ENCODE assay signal across 8 cellular contexts in the genomic region with DNA sequence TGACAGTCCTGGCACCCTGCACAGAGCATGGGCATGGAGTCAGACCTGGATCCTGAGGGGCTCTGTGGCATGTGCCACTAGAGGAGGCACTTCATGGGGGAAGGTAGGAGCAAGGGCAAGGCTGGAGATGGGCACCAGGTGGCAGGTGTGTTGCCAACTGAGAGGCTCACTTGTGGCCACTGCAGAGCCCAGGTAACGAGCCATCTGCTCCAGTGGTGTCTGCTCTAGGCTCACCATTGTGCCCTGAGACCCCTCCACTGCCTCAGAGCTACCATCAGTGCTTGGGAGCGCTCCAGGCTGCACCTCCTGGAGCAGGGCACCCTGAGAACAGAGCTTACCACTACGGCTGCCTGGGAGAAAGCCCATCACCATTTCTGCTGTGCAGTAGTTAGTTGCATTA. TPM values are rescaled to one million over a fixed set of nuclear protein-coding genes. Genes with fewer than 3 reads are reported as not detected.
DNase-seq lines count a peak whose midpoint lies in the region; ATAC-seq lines count a peak whose summit lies in the region.

No MANE protein-coding gene starts in this region.

- ATAC-seq in HG03432 (IDR thresholded peaks at IDR 0.05; ENCODE audit: unreplicated experiment) (no peak), HG02885 (IDR thresholded peaks at IDR 0.05; ENCODE audit: poor library complexity, unreplicated experiment) (no peak)

- H3K4me3 ChIP-seq in neuronal stem cell (ENCODE audit: low read length in 2 of 2): peak overlapping the region in 1 of 2 donors; percentile 84

- peaks cover 0 to 4% of the 10 kb centered on the region in 2 donors for H3K9me3 ChIP-seq in neuronal stem cell (replicated peaks in 1 of 2; ENCODE audit: control insufficient read depth in 2 of 2, insufficient read depth in 1 of 2, low read depth in 1 of 2, low read length in 2 of 2)

- no peak overlapping the region for H3K4me2 ChIP-seq in neuronal stem cell (ENCODE audit: insufficient read depth, low read length, poor library complexity, severe bottlenecking)

- H3K79me1 ChIP-seq in neuronal stem cell (ENCODE audit: low read depth, low read length): peaks cover 11% of the 10 kb centered on the region

- peak overlapping the region; percentile 93 for H2BK120ac ChIP-seq in neuronal stem cell (ENCODE audit: low read depth, low read length)

- WGBS in neuronal stem cell (ENCODE audit: extremely low coverage in 2 of 2, insufficient read length in 2 of 2, insufficient replicate concordance in 1 of 2), 2 donors: no CpG with 5 or more reads among the region's 3 CpGs

- no peak overlapping the region for H2BK15ac ChIP-seq in neuronal stem cell (ENCODE audit: low read length)

- no peaks in the 10 kb centered on the region for H3K27me3 ChIP-seq in neuronal stem cell (ENCODE audit: control insufficient read depth in 3 of 3, insufficient read depth in 3 of 3, low read depth in 1 of 3, low read length in 3 of 3)

- no peak overlapping the region for H3K9ac ChIP-seq in neuronal stem cell (ENCODE audit: low read depth, low read length, poor library complexity)

- peak overlapping the region; percentile 94 for H2AFZ ChIP-seq in neuronal stem cell (ENCODE audit: low read length)

- H4K8ac ChIP-seq in neuronal stem cell (ENCODE audit: low read depth, low read length): no peak overlapping the region

- no peak overlapping the region for H3K4ac ChIP-seq in neuronal stem cell (ENCODE audit: low read length)

- H3K18ac ChIP-seq in neuronal stem cell (ENCODE audit: low read length): no peak overlapping the region

- H2BK12ac ChIP-seq in neuronal stem cell (ENCODE audit: low read length): peak overlapping the region; percentile 65

- H3K36me3 ChIP-seq in neuronal stem cell (replicated peaks in 1 of 2; ENCODE audit: control insufficient read depth in 2 of 2, insufficient read depth in 2 of 2, low read length in 2 of 2): peaks cover 25 to 31% of the 10 kb centered on the region in 2 donors

- H3K27ac ChIP-seq in caudate nucleus (ENCODE audit: low read depth, low read length): peak overlapping the region; percentile 89
- peak overlapping the region; percentile 28 for H3K27ac ChIP-seq in neuronal stem cell (replicated peaks; ENCODE audit: low read length)

- peak overlapping the region; percentile 85 for H3K23ac ChIP-seq in neuronal stem cell (ENCODE audit: low read depth, low read length, poor library complexity)

- peak overlapping the region; percentile 88 for H2AK5ac ChIP-seq in neuronal stem cell (ENCODE audit: low read depth, low read length)

- H2BK5ac ChIP-seq in neuronal stem cell (ENCODE audit: low read length): no peak overlapping the region

- no peak overlapping the region for H3K14ac ChIP-seq in neuronal stem cell (ENCODE audit: low read length)

- DNase-seq in DMS79 (lab: John Stamatoyannopoulos, UW) (peak; percentile 27), NCI-H1105 treated with DMSO at 0.1 percent for 48 hours (lab: John Stamatoyannopoulos, UW) (peak; percentile 36), caudate nucleus (lab: John Stamatoyannopoulos, UW) (no peak), neuronal stem cell (ENCODE audit: low spot score) (no peak), foreskin melanocyte (no peak), HK-2 (ENCODE audit: unreplicated experiment) (no peak)

- peaks cover 8 to 14% of the 10 kb centered on the region in 2 donors for H3K4me1 ChIP-seq in neuronal stem cell (ENCODE audit: control insufficient read depth in 2 of 2, insufficient read depth in 1 of 2, low read depth in 1 of 2, low read length in 2 of 2)

- H4K91ac ChIP-seq in neuronal stem cell (ENCODE audit: low read depth, low read length, poor library complexity): no peak overlapping the region

RNA-seq across cellular contexts. Expression of gene ZDHHC8, which starts 1.3 kb away (rescaled TPM):
- polyA plus RNA-seq in neuronal stem cell (2013, experiment 1 of 2): 44.3 TPM
- polyA plus RNA-seq in neuronal stem cell (2013, experiment 2 of 2): 42.8 TPM

RNA-seq across cellular contexts. Expression of gene TRMT2A, which starts 13.3 kb away (rescaled TPM):
- 21.2 TPM for polyA plus RNA-seq in neuronal stem cell (2013, experiment 1 of 2)
- 21.9 TPM for polyA plus RNA-seq in neuronal stem cell (2013, experiment 2 of 2)

RNA-seq across cellular contexts. Expression of gene RANBP1, which starts 14.4 kb away (rescaled TPM):
- 496 TPM for polyA plus RNA-seq in neuronal stem cell (2013, experiment 1 of 2)
- polyA plus RNA-seq in neuronal stem cell (2013, experiment 2 of 2): 494 TPM

RNA-seq across cellular contexts. Expression of gene CCDC188, which starts 20.5 kb away (rescaled TPM):
- polyA plus RNA-seq in neuronal stem cell (2013, experiment 1 of 2): not detected
- not detected for polyA plus RNA-seq in neuronal stem cell (2013, experiment 2 of 2)

RNA-seq across cellular contexts. Expression of gene DGCR8, which starts 50.3 kb away (rescaled TPM):
- 16.3 TPM for polyA plus RNA-seq in neuronal stem cell (2013, experiment 1 of 2)
- polyA plus RNA-seq in neuronal stem cell (2013, experiment 2 of 2): 16.3 TPM

Comparison
In these comparisons a context has a peak if more than half of its experiments do, and no peak if none do; other contexts are left out.
1. DNase-seq: peak in DMS79 (single experiment) and NCI-H1105 treated with DMSO at 0.1 percent for 48 hours (single experiment); none in caudate nucleus (0 of 61), neuronal stem cell (single experiment), foreskin melanocyte (single experiment) and HK-2 (single experiment).